Comparison of ENCODE assay signal across 43 cellular contexts in the genomic region with DNA sequence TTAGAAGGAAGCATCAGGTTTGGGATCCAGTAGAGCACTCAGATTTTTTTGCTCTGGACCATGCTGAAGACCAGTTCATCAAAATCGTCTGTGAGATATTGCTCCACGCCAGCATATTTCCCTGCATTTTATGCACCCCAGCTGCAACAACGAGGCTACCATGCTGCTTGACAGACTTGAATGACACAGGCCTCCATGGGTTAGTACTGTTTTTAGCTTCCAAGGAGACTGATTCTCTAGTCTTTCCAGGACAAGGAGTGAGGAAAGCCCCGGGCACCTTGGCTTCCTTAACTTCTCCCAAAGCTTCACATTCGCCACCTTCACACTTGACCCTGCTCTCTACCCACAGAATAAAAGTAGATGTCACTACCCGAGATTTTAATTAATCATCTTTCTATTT. TPM values are rescaled to one million over a fixed set of nuclear protein-coding genes. Genes with fewer than 3 reads are reported as not detected.
"Had no signal": no experiment of that assay in that cellular context is flagged by ENCODE, and none has a peak within 500 bp of the region (broad histone marks: within the 10 kb centered on the region; RNA-seq: fewer than 3 reads in every experiment).

No MANE protein-coding gene starts in this region.

- H3K4me1 Mint-ChIP-seq: activated naive CD4-positive, alpha-beta T cell treated with anti-CD3 and anti-CD28 coated beads, Interleukin-2, amount 10 ng/mL, durations not matched to agents 7 days and 5 days; activated naive CD4-positive, alpha-beta T cell treated with anti-CD3 and anti-CD28 coated beads, Interleukin-2, amount 50 U/mL, for 24 hours; activated naive CD8-positive, alpha-beta T cell treated with anti-CD3 and anti-CD28 coated beads for 36 hours; activated naive CD8-positive, alpha-beta T cell treated with anti-CD3 and anti-CD28 coated beads, Interleukin-2, amount 10 ng/mL, durations not matched to agents 7 days and 5 days; activated naive CD8-positive, alpha-beta T cell treated with anti-CD3 and anti-CD28 coated beads, Interleukin-2, amount 50 U/mL, for 24 hours; activated T-helper 17 cell treated with anti-CD3 and anti-CD28 coated beads, Interleukin-2, amount 50 U/mL, for 72 hours; brain; central memory CD8-positive, alpha-beta T cell had no signal

- H3K4me3 Mint-ChIP-seq: activated naive CD4-positive, alpha-beta T cell treated with anti-CD3 and anti-CD28 coated beads for 36 hours; activated naive CD4-positive, alpha-beta T cell treated with anti-CD3 and anti-CD28 coated beads, Interleukin-2, amount 10 ng/mL, durations not matched to agents 7 days and 5 days; activated naive CD4-positive, alpha-beta T cell treated with anti-CD3 and anti-CD28 coated beads, Interleukin-2, amount 50 U/mL, for 24 hours; activated naive CD8-positive, alpha-beta T cell; activated naive CD8-positive, alpha-beta T cell treated with anti-CD3 and anti-CD28 coated beads for 36 hours; activated naive CD8-positive, alpha-beta T cell treated with anti-CD3 and anti-CD28 coated beads, Interleukin-2, amount 10 ng/mL, durations not matched to agents 7 days and 5 days; activated naive CD8-positive, alpha-beta T cell treated with anti-CD3 and anti-CD28 coated beads, Interleukin-2, amount 50 U/mL, for 24 hours; activated T-cell treated with anti-CD3 and anti-CD28 coated beads, Interleukin-2, amount 50 U/mL, for 24 hours; activated T-cell treated with anti-CD3 and anti-CD28 coated beads, Interleukin-2, amount 50 U/mL, for 4 hours; activated T-cell treated with anti-CD3 and anti-CD28 coated beads, Interleukin-2, amount 50 U/mL, for 72 hours; activated T-helper 1 cell treated with anti-CD3 and anti-CD28 coated beads, Interleukin-12 subunit alpha, Interleukin-12 subunit beta, Interleukin-2, Interleukin-4 antibody, amounts not matched to agents 30 ng/mL and 10 ng/mL and 1 ng/mL, durations not matched to agents 14 hours and 24 hours and 36 hours; activated T-helper 17 cell treated with anti-CD3 and anti-CD28 coated beads, Interleukin-2, amount 50 U/mL, for 72 hours; brain; central memory CD8-positive, alpha-beta T cell had no signal

- H3K4me1 ChIP-seq: adrenal gland, ascending aorta, body of pancreas, breast epithelium had no signal

- H3K27ac Mint-ChIP-seq: activated naive CD4-positive, alpha-beta T cell treated with anti-CD3 and anti-CD28 coated beads for 36 hours; activated naive CD4-positive, alpha-beta T cell treated with anti-CD3 and anti-CD28 coated beads, Interleukin-2, amount 10 ng/mL, durations not matched to agents 7 days and 5 days; activated naive CD4-positive, alpha-beta T cell treated with anti-CD3 and anti-CD28 coated beads, Interleukin-2, amount 50 U/mL, for 24 hours; activated naive CD4-positive, alpha-beta T cell treated with anti-CD3 and anti-CD28 coated beads, Interleukin-2, amount 50 U/mL, for 72 hours; activated naive CD8-positive, alpha-beta T cell; activated naive CD8-positive, alpha-beta T cell treated with anti-CD3 and anti-CD28 coated beads for 36 hours; activated naive CD8-positive, alpha-beta T cell treated with anti-CD3 and anti-CD28 coated beads, Interleukin-2, amount 10 ng/mL, durations not matched to agents 7 days and 5 days; activated naive CD8-positive, alpha-beta T cell treated with anti-CD3 and anti-CD28 coated beads, Interleukin-2, amount 50 U/mL, for 24 hours; activated T-cell treated with anti-CD3 and anti-CD28 coated beads, Interleukin-2, amount 50 U/mL, for 24 hours; activated T-cell treated with anti-CD3 and anti-CD28 coated beads, Interleukin-2, amount 50 U/mL, for 72 hours; activated T-helper 1 cell treated with anti-CD3 and anti-CD28 coated beads, Interleukin-12 subunit alpha, Interleukin-12 subunit beta, Interleukin-2, Interleukin-4 antibody, amounts not matched to agents 30 ng/mL and 10 ng/mL and 1 ng/mL, durations not matched to agents 14 hours and 24 hours and 36 hours; activated T-helper 17 cell treated with anti-CD3 and anti-CD28 coated beads, Interleukin-2, amount 50 U/mL, for 72 hours; activated T-helper 2 cell treated with anti-CD3 and anti-CD28 coated beads, Interferon-gamma antibody, Interleukin-2, Interleukin-4, amounts not matched to agents 10 μg/mL and 5 μg/mL and 100 μg/mL, durations not matched to agents 14 hours and 24 hours and 36 hours; brain had no signal

- H3K9me3 ChIP-seq: adrenal gland, ascending aorta, body of pancreas had no signal

- DNase-seq: activated effector memory CD4-positive, alpha-beta T cell treated with anti-CD3 and anti-CD28 coated beads, Interleukin-2, amount 50 U/mL, for 16 hours; activated effector memory CD4-positive, alpha-beta T cell treated with Interleukin-2 at 50 U/mL for 16 hours; activated gamma-delta T cell; activated gamma-delta T cell treated with Interleukin-2 at 50 U/mL for 16 hours; activated naive CD4-positive, alpha-beta T cell; activated naive CD4-positive, alpha-beta T cell treated with anti-CD3 and anti-CD28 coated beads for 36 hours; activated naive CD4-positive, alpha-beta T cell treated with anti-CD3 and anti-CD28 coated beads, Interleukin-2, amount 10 ng/mL, durations not matched to agents 7 days and 5 days; activated naive CD4-positive, alpha-beta T cell treated with anti-CD3 and anti-CD28 coated beads, Interleukin-2, amount 50 U/mL, for 16 hours; activated naive CD4-positive, alpha-beta T cell treated with Interleukin-2 at 50 U/mL for 16 hours; activated naive CD8-positive, alpha-beta T cell treated with anti-CD3 and anti-CD28 coated beads for 36 hours; activated naive CD8-positive, alpha-beta T cell treated with anti-CD3 and anti-CD28 coated beads, Interleukin-2, amount 10 ng/mL, durations not matched to agents 7 days and 5 days; activated naive CD8-positive, alpha-beta T cell treated with anti-CD3 and anti-CD28 coated beads, Interleukin-2, amount 50 U/mL, for 24 hours; activated T-cell treated with anti-CD3 and anti-CD28 coated beads for 4 hours; activated T-cell treated with anti-CD3 and anti-CD28 coated beads, Interleukin-2, amount 50 U/mL, for 1 hour; activated T-cell treated with anti-CD3 and anti-CD28 coated beads, Interleukin-2, amount 50 U/mL, for 24 hours; activated T-cell treated with anti-CD3 and anti-CD28 coated beads, Interleukin-2, amount 50 U/mL, for 4 hours; activated T-cell treated with anti-CD3 and anti-CD28 coated beads, Interleukin-2, amount 50 U/mL, for 48 hours; activated T-cell treated with anti-CD3 and anti-CD28 coated beads, Interleukin-2, amount 50 U/mL, for 72 hours; adrenal gland; amniotic stem cell; amygdala; anterior cingulate cortex; aorta; body of pancreas; brain microvascular endothelial cell; caudate nucleus; central memory CD4-positive, alpha-beta T cell; cerebellar nuclear complex had no signal

- H3K27ac ChIP-seq: adrenal gland, ascending aorta, body of pancreas, brain microvascular endothelial cell, breast epithelium, cardiac muscle cell had no signal

- H3K4me3 ChIP-seq: adrenal gland, ascending aorta, body of pancreas, breast epithelium, cardiac muscle cell had no signal

- H3K9me3 Mint-ChIP-seq: activated naive CD4-positive, alpha-beta T cell treated with anti-CD3 and anti-CD28 coated beads for 36 hours; activated naive CD4-positive, alpha-beta T cell treated with anti-CD3 and anti-CD28 coated beads, Interleukin-2, amount 10 ng/mL, durations not matched to agents 7 days and 5 days; activated T-cell treated with anti-CD3 and anti-CD28 coated beads, Interleukin-2, amount 50 U/mL, for 24 hours; activated T-helper 1 cell treated with anti-CD3 and anti-CD28 coated beads, Interleukin-12 subunit alpha, Interleukin-12 subunit beta, Interleukin-2, Interleukin-4 antibody, amounts not matched to agents 30 ng/mL and 10 ng/mL and 1 ng/mL, durations not matched to agents 14 hours and 24 hours and 36 hours; activated T-helper 2 cell treated with anti-CD3 and anti-CD28 coated beads, Interferon-gamma antibody, Interleukin-2, Interleukin-4, amounts not matched to agents 10 μg/mL and 5 μg/mL and 100 μg/mL, durations not matched to agents 14 hours and 24 hours and 36 hours had no signal

- H3K36me3 Mint-ChIP-seq: activated naive CD4-positive, alpha-beta T cell treated with anti-CD3 and anti-CD28 coated beads, Interleukin-2, amount 10 ng/mL, durations not matched to agents 7 days and 5 days; activated naive CD4-positive, alpha-beta T cell treated with anti-CD3 and anti-CD28 coated beads, Interleukin-2, amount 50 U/mL, for 24 hours; activated naive CD8-positive, alpha-beta T cell treated with anti-CD3 and anti-CD28 coated beads for 36 hours; activated naive CD8-positive, alpha-beta T cell treated with anti-CD3 and anti-CD28 coated beads, Interleukin-2, amount 10 ng/mL, durations not matched to agents 7 days and 5 days; brain had no signal

- H3K36me3 ChIP-seq: adrenal gland, ascending aorta, brain microvascular endothelial cell, breast epithelium, cardiac muscle cell had no signal

- H3K27me3 ChIP-seq: adrenal gland, ascending aorta, body of pancreas, brain microvascular endothelial cell, breast epithelium, cardiac muscle cell had no signal

RNA-seq across cellular contexts. Expression of a gene that starts 17.5 kb away (rescaled TPM):
- total RNA-seq: activated naive CD4-positive, alpha-beta T cell treated with anti-CD3 and anti-CD28 coated beads for 36 hours; activated naive CD4-positive, alpha-beta T cell treated with anti-CD3 and anti-CD28 coated beads, Interleukin-2, amount 50 U/mL, for 72 hours; activated naive CD8-positive, alpha-beta T cell treated with anti-CD3 and anti-CD28 coated beads for 36 hours; activated naive CD8-positive, alpha-beta T cell treated with anti-CD3 and anti-CD28 coated beads, Interleukin-2, amount 10 ng/mL, durations not matched to agents 7 days and 5 days; activated T-cell treated with anti-CD3 and anti-CD28 coated beads, Interleukin-2, amount 50 U/mL, for 4 hours; activated T-cell treated with anti-CD3 and anti-CD28 coated beads, Interleukin-2, amount 50 U/mL, for 72 hours; activated T-helper 1 cell treated with anti-CD3 and anti-CD28 coated beads, Interleukin-12 subunit alpha, Interleukin-12 subunit beta, Interleukin-2, Interleukin-4 antibody, amounts not matched to agents 30 ng/mL and 10 ng/mL and 1 ng/mL, durations not matched to agents 14 hours and 24 hours and 36 hours; activated T-helper 17 cell treated with anti-CD3 and anti-CD28 coated beads, Interleukin-2, amount 50 U/mL, for 72 hours; activated T-helper 2 cell treated with anti-CD3 and anti-CD28 coated beads, Interferon-gamma antibody, Interleukin-2, Interleukin-4, amounts not matched to agents 10 μg/mL and 5 μg/mL and 100 μg/mL, durations not matched to agents 14 hours and 24 hours and 36 hours; adrenal gland; aorta; ascending aorta; astrocyte; body of pancreas; breast epithelium; bronchial epithelial cell; cardiac muscle cell; cardiac septum had no signal
- polyA plus RNA-seq: adipose tissue, adrenal gland, cardiac muscle cell had no signal
